ENCODE assay signal across 18 cellular contexts in genomic region chr2:211900518-211900917, GRCh38.
DNase-seq lines count a peak whose midpoint lies in the region; ATAC-seq, FAIRE-seq and TF ChIP-seq lines count a peak whose summit lies in the region.
"Had no signal": no experiment of that assay in that cellular context is flagged by ENCODE, and none has a peak within 500 bp of the region (broad histone marks: within the 10 kb centered on the region; RNA-seq: fewer than 3 reads in every experiment).

No MANE protein-coding gene starts in this region.

- H3K9me3 ChIP-seq in left ventricle myocardium inferior (replicated peaks) (no peaks in the 10 kb centered on the region), thoracic aorta (no peaks in the 10 kb centered on the region)
- H3K9me3 ChIP-seq: SJCRH30 had no signal

- H3K4me1 ChIP-seq in left ventricle myocardium inferior: peaks cover 39% of the 10 kb centered on the region
- H3K4me1 ChIP-seq in thoracic aorta (ENCODE audit: control insufficient read depth in 1 of 2, low read depth in 2 of 2): peaks cover 3 to 12% of the 10 kb centered on the region in 2 donors
- H3K4me1 ChIP-seq: SJCRH30 had no signal

- no peaks in the 10 kb centered on the region for H3K9me3 Mint-ChIP-seq in WTC11

- H3K27me3 ChIP-seq in left ventricle myocardium inferior (ENCODE audit: low read depth): no peaks in the 10 kb centered on the region
- H3K27me3 ChIP-seq in thoracic aorta (replicated peaks; ENCODE audit: insufficient read depth): no peaks in the 10 kb centered on the region
- H3K27me3 ChIP-seq: SJCRH30 had no signal

- no peak overlapping the region for H3K27ac ChIP-seq in coronary artery
- peak overlapping the region; percentile 82 for H3K27ac ChIP-seq in left ventricle myocardium inferior (replicated peaks)
- no peak overlapping the region for H3K27ac ChIP-seq in thoracic aorta
- H3K27ac ChIP-seq: C4-2B, RWPE1, SJCRH30 had no signal

- POLR2A ChIA-PET in WTC11 (lab: Charles Lee): no interaction called here

- no peaks in the 10 kb centered on the region for H3K36me3 Mint-ChIP-seq in WTC11

- H3K27me3 Mint-ChIP-seq in WTC11 (ENCODE audit: low read depth): no peaks in the 10 kb centered on the region

- intact Hi-C loops in left ventricle myocardium inferior (cut with micrococcal nuclease): no loop called here

- no peak overlapping the region for H3K4me3 Mint-ChIP-seq in WTC11
- H3K4me3 Mint-ChIP-seq: HFFc6 had no signal

- no peak overlapping the region for H3K27ac Mint-ChIP-seq in WTC11
- H3K27ac Mint-ChIP-seq: HFFc6 had no signal

- TF ChIP-seq CTCF in coronary artery (IDR thresholded peaks at IDR 0.05) (no peak), left ventricle myocardium inferior (IDR thresholded peaks at IDR 0.05; ENCODE audit: borderline replicate concordance) (no peak), thoracic aorta (IDR thresholded peaks at IDR 0.05) (no peak), WTC11 (IDR thresholded peaks at IDR 0.05) (no peak)

- 0 out of 2 replicates have a peak, but pooled peaks cover 3% of the 10 kb centered on the region for H3K4me1 Mint-ChIP-seq in WTC11

- H3K4me3 ChIP-seq in coronary artery (peak overlapping the region; percentile 49), left ventricle myocardium inferior (peak overlapping the region; percentile 33), thoracic aorta (peak overlapping the region; percentile 1)
- H3K4me3 ChIP-seq: SJCRH30 had no signal

- TF ChIP-seq POLR2A in H54 (IDR thresholded peaks at IDR 0.05; ENCODE audit: low read depth, low read length): no peak

- no peak for FAIRE-seq in H54 (lab: Jason Lieb, UNC)
- FAIRE-seq: GM12892 had no signal

- CTCF ChIA-PET in WTC11 (lab: Charles Lee): no interaction called here

- DNase-seq in coronary artery (ENCODE audit: low spot score) (no peak), left ventricle myocardium inferior (no peak), myocyte (ENCODE audit: low read depth) (peak; percentile 4), thoracic aorta (ENCODE audit: low spot score) (no peak), H54 (ENCODE audit: insufficient read length, low spot score) (no peak), WTC11 (ENCODE audit: low spot score) (no peak)
- DNase-seq: ACHN, AML-193, HFFc6, NCI-H1417 treated with DMSO at 0.1 percent for 48 hours, NCI-H187 treated with DMSO at 0.1 percent for 48 hours, NCI-H226, PC-3 had no signal

- H3K36me3 ChIP-seq in left ventricle myocardium inferior (no peaks in the 10 kb centered on the region), thoracic aorta (no peaks in the 10 kb centered on the region)
- H3K36me3 ChIP-seq: SJCRH30 had no signal

- ATAC-seq in thoracic aorta (ENCODE audit: insufficient number of reproducible peaks, low FRiP score, low read depth) (no peak), GM19395 (IDR thresholded peaks at IDR 0.05; ENCODE audit: unreplicated experiment) (no peak), WTC11 (no peak)
- ATAC-seq: PC-3 had no signal

TF ChIP-seq in WTC11, 78 proteins besides CTCF, POLR2A, EP300 and RAD21 (continues in another document):
- TF ChIP-seq ZBTB21 (CRISPR knock-in tag; IDR thresholded peaks at IDR 0.05; ENCODE audit: borderline replicate concordance) (no peak), ZNF512 (CRISPR knock-in tag; IDR thresholded peaks at IDR 0.05; ENCODE audit: borderline replicate concordance) (no peak), NR3C1 (CRISPR knock-in tag; conservative IDR thresholded peaks at IDR 0.05; ENCODE audit: low read depth) (no peak), ZNF532 (CRISPR knock-in tag; IDR thresholded peaks at IDR 0.05; ENCODE audit: borderline replicate concordance) (no peak), FOXP4 (CRISPR knock-in tag; IDR thresholded peaks at IDR 0.05) (no peak), SMAD4 (CRISPR knock-in tag; IDR thresholded peaks at IDR 0.05) (no peak), ZBTB43 (CRISPR knock-in tag; IDR thresholded peaks at IDR 0.05) (no peak), RORB (CRISPR knock-in tag; IDR thresholded peaks at IDR 0.05) (no peak), TCF7 (CRISPR knock-in tag; IDR thresholded peaks at IDR 0.05; ENCODE audit: low read depth) (no peak), ZMAT4 (CRISPR knock-in tag; IDR thresholded peaks at IDR 0.05) (no peak), ZSCAN18 (CRISPR knock-in tag; IDR thresholded peaks at IDR 0.05) (no peak), HMGA2 (CRISPR knock-in tag; IDR thresholded peaks at IDR 0.05) (no peak)
